15 cellular contexts compared by ENCODE assay signal in genomic region chr10:97184971-97185325, GRCh38. TPM values are rescaled to one million over a fixed set of nuclear protein-coding genes. Genes with fewer than 3 reads are reported as not detected.
DNase-seq lines count a peak whose midpoint lies in the region; ATAC-seq and TF ChIP-seq lines count a peak whose summit lies in the region.
"Had no signal": no experiment of that assay in that cellular context is flagged by ENCODE, and none has a peak within 500 bp of the region (broad histone marks: within the 10 kb centered on the region; RNA-seq: fewer than 3 reads in every experiment).

No MANE protein-coding gene starts in this region.

- H3K27me3 Mint-ChIP-seq in Caco-2 (ENCODE audit: insufficient read depth, unreplicated experiment) = peaks cover 27% of the 10 kb centered on the region

- ATAC-seq in foreskin keratinocyte (no peak), GM19351 (IDR thresholded peaks at IDR 0.05; ENCODE audit: unreplicated experiment) (no peak)

- intact Hi-C loops in Caco-2 (cut with micrococcal nuclease; ENCODE audit: unreplicated experiment) = no loop called here

- peak overlapping the region; percentile 59 for H3K4me3 Mint-ChIP-seq in Caco-2 (ENCODE audit: unreplicated experiment)
- H3K4me3 Mint-ChIP-seq: activated CD4-positive, alpha-beta memory T cell treated with anti-CD3 and anti-CD28 coated beads, Interleukin-2, amount 10 ng/mL, durations not matched to agents 7 days and 5 days had no signal

- no peaks in the 10 kb centered on the region for H3K36me3 Mint-ChIP-seq in Caco-2 (ENCODE audit: insufficient read depth, unreplicated experiment)
- H3K36me3 Mint-ChIP-seq: CD4-positive, alpha-beta memory T cell had no signal

- 19% methylated on average over 17 of the region's 17 CpGs for WGBS in HUES64
- WGBS in ectodermal cell, 2 experiments = 12 to 16% methylated on average over 17 of the region's 17 CpGs

- no peaks in the 10 kb centered on the region for H3K9me3 Mint-ChIP-seq in Caco-2 (ENCODE audit: unreplicated experiment)
- H3K9me3 Mint-ChIP-seq: activated CD4-positive, alpha-beta memory T cell treated with anti-CD3 and anti-CD28 coated beads, Interleukin-2, amount 10 ng/mL, durations not matched to agents 7 days and 5 days; CD4-positive, alpha-beta memory T cell had no signal

- DNase-seq in Caco-2 (no peak), foreskin keratinocyte (no peak), midbrain (lab: John Stamatoyannopoulos, UW) (no peak), SIG-M5 (lab: John Stamatoyannopoulos, UW) (no peak)
- DNase-seq: activated CD4-positive, alpha-beta memory T cell treated with anti-CD3 and anti-CD28 coated beads, Interleukin-2, amount 10 ng/mL, durations not matched to agents 7 days and 5 days; CD4-positive, alpha-beta memory T cell; cortex of kidney; KG1; NCI-H2029 treated with DMSO at 0.1 percent for 48 hours; PC-3 had no signal

- H3K4me3 ChIP-seq in Caco-2 (ENCODE audit: low read depth, low read length) (no peak overlapping the region), HUES64 (ENCODE audit: low read length) (peak overlapping the region; percentile 65), ectodermal cell (ENCODE audit: insufficient read depth, low read depth, low read length) (peak overlapping the region; percentile 46), neuron (ENCODE audit: low read length) (peak overlapping the region; percentile 55)

- H3K9me3 ChIP-seq in Caco-2 (no peaks in the 10 kb centered on the region), HUES64 (ENCODE audit: insufficient read depth, low read depth, low read length) (no peaks in the 10 kb centered on the region), ectodermal cell (ENCODE audit: control insufficient read depth, low read length) (no peaks in the 10 kb centered on the region), neuron (ENCODE audit: low read length) (no peaks in the 10 kb centered on the region)
- H3K9me3 ChIP-seq: thoracic aorta had no signal

- CTCF ChIA-PET in Caco-2 (lab: Charles Lee) = interaction anchor here (2.0 kb wide), 1 partner anchor 24 kb away, joined by 4 read pairs; no protein-coding TSS in a partner anchor

- no peak overlapping the region for H3K27ac Mint-ChIP-seq in Caco-2 (ENCODE audit: unreplicated experiment)
- H3K27ac Mint-ChIP-seq: activated CD4-positive, alpha-beta memory T cell treated with anti-CD3 and anti-CD28 coated beads, Interleukin-2, amount 10 ng/mL, durations not matched to agents 7 days and 5 days; CD4-positive, alpha-beta memory T cell had no signal

- H2AFZ ChIP-seq in neuron (ENCODE audit: low read depth, low read length) = no peak overlapping the region

- no TSS peak for BruUV-seq in Caco-2 (replicated peaks; lab: Mats Ljungman, UMichigan)

- H3K4me1 ChIP-seq in Caco-2 (peaks cover 2% of the 10 kb centered on the region; the same call in 1 of the 2 replicates), HUES64 (ENCODE audit: insufficient read depth, low read length) (0 out of 2 replicates have a peak, but pooled peaks cover 4% of the 10 kb centered on the region), ectodermal cell (ENCODE audit: control insufficient read depth, insufficient read depth, low read length) (peaks cover 27% of the 10 kb centered on the region), neuron (ENCODE audit: insufficient read depth, low read length) (peaks cover 57% of the 10 kb centered on the region), foreskin keratinocyte (no peaks in the 10 kb centered on the region)

- no peak overlapping the region for H3K27ac ChIP-seq in HUES64 (ENCODE audit: low read depth, low read length)
- H3K27ac ChIP-seq in ectodermal cell (ENCODE audit: insufficient read depth, low read depth, low read length, poor library complexity, severe bottlenecking) = no peak overlapping the region
- no peak overlapping the region for H3K27ac ChIP-seq in foreskin keratinocyte
- H3K27ac ChIP-seq: thoracic aorta had no signal

- no peak overlapping the region for H3K9ac ChIP-seq in HUES64 (ENCODE audit: low read depth, low read length)

- H3K4me1 Mint-ChIP-seq in Caco-2 (ENCODE audit: low read depth, unreplicated experiment) = peaks cover 3% of the 10 kb centered on the region

- no peaks in the 10 kb centered on the region for H3K27me3 ChIP-seq in Caco-2 (replicated peaks; ENCODE audit: control insufficient read depth, insufficient read depth, low read length)
- peaks cover 83% of the 10 kb centered on the region for H3K27me3 ChIP-seq in HUES64 (ENCODE audit: insufficient read depth, low read length)
- peaks cover 86% of the 10 kb centered on the region for H3K27me3 ChIP-seq in ectodermal cell (ENCODE audit: control insufficient read depth, insufficient read depth, low read length, poor library complexity, severe bottlenecking)
- no peaks in the 10 kb centered on the region for H3K27me3 ChIP-seq in neuron (ENCODE audit: insufficient read depth, low read length)
- H3K27me3 ChIP-seq in foreskin keratinocyte = peaks cover 94% of the 10 kb centered on the region

- TF ChIP-seq CTCF in Caco-2 (IDR thresholded peaks at IDR 0.05; ENCODE audit: insufficient read depth in 1 of 2, low read depth in 1 of 2, low read length in 1 of 2, severe bottlenecking in 1 of 2, unreplicated experiment in 1 of 2) (no peak), foreskin keratinocyte (conservative IDR thresholded peaks at IDR 0.05) (no peak)

- H3K36me3 ChIP-seq in Caco-2 (ENCODE audit: control insufficient read depth, insufficient read depth, low read length) (no peaks in the 10 kb centered on the region), HUES64 (ENCODE audit: insufficient read depth, low read length) (no peaks in the 10 kb centered on the region), ectodermal cell (ENCODE audit: control insufficient read depth, insufficient read depth, low read length) (no peaks in the 10 kb centered on the region), neuron (ENCODE audit: insufficient read depth, low read length) (no peaks in the 10 kb centered on the region)
- H3K36me3 ChIP-seq: thoracic aorta had no signal

- POLR2A ChIA-PET in Caco-2 (lab: Charles Lee) = no interaction called here

RNA-seq across cellular contexts. Expression of gene SLIT1, which starts 0.8 kb away (rescaled TPM):
- total RNA-seq in Caco-2 (2022) = 0.41 and 0.42 TPM in 2 replicates
- 0.70 TPM for polyA plus RNA-seq in HUES64 (2013, experiment 1 of 2)
- 1.7 TPM for polyA plus RNA-seq in HUES64 (2013, experiment 2 of 2)
- polyA plus RNA-seq in ectodermal cell (2013, experiment 1 of 4) = 18.2 TPM
- 16.6 TPM for polyA plus RNA-seq in ectodermal cell (2013, experiment 2 of 4)
- polyA plus RNA-seq in ectodermal cell (2013, experiment 3 of 4) = 15.0 TPM
- 15.7 TPM for polyA plus RNA-seq in ectodermal cell (2013, experiment 4 of 4)
- not detected in 2 replicates for total RNA-seq in foreskin keratinocyte
- 0.02 TPM in 1 of 2 replicates, not detected in the other for polyA plus RNA-seq in foreskin keratinocyte
- total RNA-seq: PC-3 had no signal
